In genomic region chrX:132622130-132622529, GRCh38 we compare ENCODE assay signal across 11 cellular contexts.
DNase-seq lines count a peak whose midpoint lies in the region; ATAC-seq, FAIRE-seq and TF ChIP-seq lines count a peak whose summit lies in the region.
"Had no signal": no experiment of that assay in that cellular context is flagged by ENCODE, and none has a peak within 500 bp of the region (broad histone marks: within the 10 kb centered on the region; RNA-seq: fewer than 3 reads in every experiment).

No MANE protein-coding gene starts in this region.

- no peak overlapping the region for H3K27ac ChIP-seq in osteoblast (ENCODE audit: low read depth, low read length)
- no peak overlapping the region for H3K27ac ChIP-seq in left ventricle myocardium inferior (replicated peaks)

- H3K79me2 ChIP-seq in osteoblast (ENCODE audit: insufficient read depth, low read length): no peaks in the 10 kb centered on the region

- no peaks in the 10 kb centered on the region for H3K9me3 Mint-ChIP-seq in activated naive CD8-positive, alpha-beta T cell treated with anti-CD3 and anti-CD28 coated beads for 36 hours
- H3K9me3 Mint-ChIP-seq: T-helper 1 cell treated with Interleukin-12 subunit alpha and Interleukin-12 subunit beta and Interleukin-4 antibody, amounts not matched to agents 30 μg/mL and 1 μg/mL, for 36 hours had no signal

- no peaks in the 10 kb centered on the region for H3K36me3 Mint-ChIP-seq in activated naive CD8-positive, alpha-beta T cell treated with anti-CD3 and anti-CD28 coated beads for 36 hours

- FAIRE-seq in RCC 7860 (lab: Jason Lieb, UNC): no peak

- intact Hi-C loops in left ventricle myocardium inferior (cut with micrococcal nuclease): no loop called here

- no peaks in the 10 kb centered on the region for H3K27me3 Mint-ChIP-seq in activated naive CD8-positive, alpha-beta T cell treated with anti-CD3 and anti-CD28 coated beads for 36 hours

- no peak for TF ChIP-seq CTCF in osteoblast (IDR thresholded peaks at IDR 0.05; ENCODE audit: extremely low read depth, low read depth, low read length)
- TF ChIP-seq CTCF in left ventricle myocardium inferior (IDR thresholded peaks at IDR 0.05; ENCODE audit: borderline replicate concordance): no peak

- H3K4me3 ChIP-seq in osteoblast (ENCODE audit: insufficient read depth, low read length) (no peak overlapping the region), left ventricle myocardium inferior (no peak overlapping the region)
- H3K4me3 ChIP-seq: lung had no signal

- no peak overlapping the region for H3K4me3 Mint-ChIP-seq in activated naive CD8-positive, alpha-beta T cell treated with anti-CD3 and anti-CD28 coated beads for 36 hours
- H3K4me3 Mint-ChIP-seq: T-helper 1 cell treated with Interleukin-12 subunit alpha and Interleukin-12 subunit beta and Interleukin-4 antibody, amounts not matched to agents 30 μg/mL and 1 μg/mL, for 36 hours had no signal

- no peak overlapping the region for H3K27ac Mint-ChIP-seq in activated naive CD8-positive, alpha-beta T cell treated with anti-CD3 and anti-CD28 coated beads for 36 hours
- H3K27ac Mint-ChIP-seq: T-helper 1 cell treated with Interleukin-12 subunit alpha and Interleukin-12 subunit beta and Interleukin-4 antibody, amounts not matched to agents 30 μg/mL and 1 μg/mL, for 36 hours had no signal

- no peak overlapping the region for H3K4me2 ChIP-seq in osteoblast (ENCODE audit: insufficient read depth, low read length)

- peaks cover 2% of the 10 kb centered on the region for H3K4me1 Mint-ChIP-seq in activated naive CD8-positive, alpha-beta T cell treated with anti-CD3 and anti-CD28 coated beads for 36 hours

- no peak overlapping the region for H2AFZ ChIP-seq in osteoblast (ENCODE audit: low read length)

- no peaks in the 10 kb centered on the region for H4K20me1 ChIP-seq in osteoblast (ENCODE audit: insufficient read depth, low read length)

- no peaks in the 10 kb centered on the region for H3K9me3 ChIP-seq in osteoblast (ENCODE audit: low read depth, low read length)
- H3K9me3 ChIP-seq in left ventricle myocardium inferior (replicated peaks): no peaks in the 10 kb centered on the region

- DNase-seq in RCC 7860 (ENCODE audit: low spot score) (peak; percentile 4), NCI-H345 (lab: John Stamatoyannopoulos, UW) (no peak), osteoblast (ENCODE audit: insufficient read length, low spot score, missing footprints) (no peak), left ventricle myocardium inferior (no peak)
- DNase-seq in activated naive CD8-positive, alpha-beta T cell treated with anti-CD3 and anti-CD28 coated beads for 36 hours: peak; percentile 59
- DNase-seq in stimulated activated CD4-positive, alpha-beta T cell treated with anti-CD3 and anti-CD28 coated beads, Interleukin-1b, Interleukin-23, amount 100 ng/mL, for 48 hours: peak; percentile 62
- DNase-seq: NCI-H1105 treated with DMSO at 0.1 percent for 48 hours had no signal

- peak; percentile 73 for ATAC-seq in GM19351 (IDR thresholded peaks at IDR 0.05; ENCODE audit: unreplicated experiment)
- no peak for ATAC-seq in GM18867 (IDR thresholded peaks at IDR 0.05; ENCODE audit: unreplicated experiment)

- H3K4me1 ChIP-seq in osteoblast (ENCODE audit: insufficient read depth, low read length): no peaks in the 10 kb centered on the region
- H3K4me1 ChIP-seq in left ventricle myocardium inferior: no peaks in the 10 kb centered on the region

- H3K36me3 ChIP-seq in osteoblast (ENCODE audit: insufficient read depth, low read length) (no peaks in the 10 kb centered on the region), left ventricle myocardium inferior (no peaks in the 10 kb centered on the region)

- peaks cover 29% of the 10 kb centered on the region for H3K27me3 ChIP-seq in osteoblast (ENCODE audit: insufficient read depth, low read length)
- H3K27me3 ChIP-seq in left ventricle myocardium inferior (ENCODE audit: low read depth): no peaks in the 10 kb centered on the region

Comparison
In these comparisons a context has a peak if more than half of its experiments do, and no peak if none do; other contexts are left out.
1. DNase-seq: peak in RCC 7860 (single experiment), activated naive CD8-positive, alpha-beta T cell treated with anti-CD3 and anti-CD28 coated beads for 36 hours (single experiment) and stimulated activated CD4-positive, alpha-beta T cell treated with anti-CD3 and anti-CD28 coated beads, Interleukin-1b, Interleukin-23, amount 100 ng/mL, for 48 hours (single experiment); none in NCI-H345 (single experiment), osteoblast (single experiment) and left ventricle myocardium inferior (single experiment).